8 cellular contexts compared by ENCODE assay signal in genomic region chr1:70487910-70488665, GRCh38.
DNase-seq lines count a peak whose midpoint lies in the region; ATAC-seq and TF ChIP-seq lines count a peak whose summit lies in the region.

No MANE protein-coding gene starts in this region.

- no peak overlapping the region for H3K27ac ChIP-seq in MM.1S (ENCODE audit: low read length)
- H3K27ac ChIP-seq in upper lobe of right lung, result no peak overlapping the region

- H3K36me3 Mint-ChIP-seq in activated CD4-positive, alpha-beta T cell treated with anti-CD3 and anti-CD28 coated beads, Interleukin-2, amount 10 ng/mL, durations not matched to agents 7 days and 5 days (ENCODE audit: low read depth), result no peaks in the 10 kb centered on the region

- CTCF ChIA-PET in activated CD4-positive, alpha-beta T cell treated with anti-CD3 and anti-CD28 coated beads, Interleukin-2, amount 10 ng/mL, durations not matched to agents 7 days and 5 days (lab: Charles Lee), result no interaction called here

- H3K4me3 Mint-ChIP-seq in activated CD4-positive, alpha-beta T cell treated with anti-CD3 and anti-CD28 coated beads, Interleukin-2, amount 10 ng/mL, durations not matched to agents 7 days and 5 days, result no peak overlapping the region

- POLR2A ChIA-PET in activated CD4-positive, alpha-beta T cell treated with anti-CD3 and anti-CD28 coated beads, Interleukin-2, amount 10 ng/mL, durations not matched to agents 7 days and 5 days (lab: Charles Lee), result no interaction called here

- H3K9me2 ChIP-seq in MM.1S (replicated peaks; ENCODE audit: insufficient read depth, low read length), result no peaks in the 10 kb centered on the region

- DNase-seq in activated CD4-positive, alpha-beta T cell treated with anti-CD3 and anti-CD28 coated beads, Interleukin-2, amount 10 ng/mL, durations not matched to agents 7 days and 5 days, result peak; percentile 36
- DNase-seq in activated CD4-positive, alpha-beta T cell treated with anti-CD3 and anti-CD28 coated beads, Interleukin-2, amount 50 U/mL, for 48 hours, result no peak
- peak; percentile 34 for DNase-seq in MM.1S
- peak; percentile 48 for DNase-seq in adipocyte (ENCODE audit: low read depth)
- DNase-seq in iPS DF 19.7 (ENCODE audit: low read depth, low spot score), result peak; percentile 54
- DNase-seq in upper lobe of right lung, result no peak
- no peak for DNase-seq in NCI-H2171 (lab: John Stamatoyannopoulos, UW)

- TF ChIP-seq CTCF in MM.1S (IDR thresholded peaks at IDR 0.05; ENCODE audit: low read length), result peak; percentile 53
- TF ChIP-seq CTCF in upper lobe of right lung (IDR thresholded peaks at IDR 0.05), result peak; percentile 39

- no peaks in the 10 kb centered on the region for H3K4me1 Mint-ChIP-seq in activated CD4-positive, alpha-beta T cell treated with anti-CD3 and anti-CD28 coated beads, Interleukin-2, amount 10 ng/mL, durations not matched to agents 7 days and 5 days

- ATAC-seq in GM21576 (IDR thresholded peaks at IDR 0.05; ENCODE audit: unreplicated experiment), result peak; percentile 72
- peak; percentile 55 for ATAC-seq in upper lobe of right lung

- no peaks in the 10 kb centered on the region for H3F3A ChIP-seq in MM.1S (ENCODE audit: insufficient read depth, low read length)

- H3K9me3 Mint-ChIP-seq in activated CD4-positive, alpha-beta T cell treated with anti-CD3 and anti-CD28 coated beads, Interleukin-2, amount 10 ng/mL, durations not matched to agents 7 days and 5 days, result no peaks in the 10 kb centered on the region

- H3K4me1 ChIP-seq in MM.1S (ENCODE audit: low read length), result no peaks in the 10 kb centered on the region
- peaks cover 15% of the 10 kb centered on the region for H3K4me1 ChIP-seq in adipocyte (ENCODE audit: control insufficient read depth, insufficient read depth, low read length)
- no peaks in the 10 kb centered on the region for H3K4me1 ChIP-seq in upper lobe of right lung

- H3K9ac ChIP-seq in MM.1S (ENCODE audit: low read length) (no peak overlapping the region), adipocyte (ENCODE audit: low read length) (no peak overlapping the region)

- intact Hi-C loops in upper lobe of right lung (cut with DNase I), result no loop called here

- H3K9me3 ChIP-seq in MM.1S (replicated peaks; ENCODE audit: insufficient read depth, low read length) (no peaks in the 10 kb centered on the region), adipocyte (ENCODE audit: control insufficient read depth, low read length) (peaks cover 10% of the 10 kb centered on the region), upper lobe of right lung (no peaks in the 10 kb centered on the region)

- no peak overlapping the region for H3K4me2 ChIP-seq in MM.1S (ENCODE audit: low read depth, low read length)

- no peak overlapping the region for H3K27ac Mint-ChIP-seq in activated CD4-positive, alpha-beta T cell treated with anti-CD3 and anti-CD28 coated beads, Interleukin-2, amount 10 ng/mL, durations not matched to agents 7 days and 5 days

- H3K27me3 ChIP-seq in MM.1S (replicated peaks; ENCODE audit: insufficient read depth, low read length), result no peaks in the 10 kb centered on the region
- no peaks in the 10 kb centered on the region for H3K27me3 ChIP-seq in adipocyte (replicated peaks; ENCODE audit: control insufficient read depth, insufficient read depth, low read length)
- no peaks in the 10 kb centered on the region for H3K27me3 ChIP-seq in upper lobe of right lung

- no peaks in the 10 kb centered on the region for H3K36me3 ChIP-seq in MM.1S (replicated peaks; ENCODE audit: insufficient read depth, low read length)
- no peaks in the 10 kb centered on the region for H3K36me3 ChIP-seq in adipocyte (ENCODE audit: control insufficient read depth, insufficient read depth, low read length, severe bottlenecking)
- no peaks in the 10 kb centered on the region for H3K36me3 ChIP-seq in upper lobe of right lung

- no peak overlapping the region for H2AFZ ChIP-seq in MM.1S (ENCODE audit: low read length)

- no peak overlapping the region for H3K4me3 ChIP-seq in MM.1S (ENCODE audit: low read length)
- H3K4me3 ChIP-seq in adipocyte (ENCODE audit: low read length), result no peak overlapping the region
- no peak overlapping the region for H3K4me3 ChIP-seq in upper lobe of right lung

- H3K27me3 Mint-ChIP-seq in activated CD4-positive, alpha-beta T cell treated with anti-CD3 and anti-CD28 coated beads, Interleukin-2, amount 10 ng/mL, durations not matched to agents 7 days and 5 days, result peaks cover 16% of the 10 kb centered on the region

- no peaks in the 10 kb centered on the region for H4K20me1 ChIP-seq in MM.1S (ENCODE audit: insufficient read depth, low read length)

- H3K79me2 ChIP-seq in MM.1S (ENCODE audit: low read length), result no peaks in the 10 kb centered on the region

Comparison
In these comparisons a context has a peak if more than half of its experiments do, and no peak if none do; other contexts are left out.
1. DNase-seq: peak in activated CD4-positive, alpha-beta T cell treated with anti-CD3 and anti-CD28 coated beads, Interleukin-2, amount 10 ng/mL, durations not matched to agents 7 days and 5 days (single experiment), MM.1S (single experiment), adipocyte (single experiment) and iPS DF 19.7 (single experiment); none in activated CD4-positive, alpha-beta T cell treated with anti-CD3 and anti-CD28 coated beads, Interleukin-2, amount 50 U/mL, for 48 hours (0 of 2), upper lobe of right lung (single experiment) and NCI-H2171 (single experiment).